ENCODE assay signal across 8 cellular contexts in the genomic region with DNA sequence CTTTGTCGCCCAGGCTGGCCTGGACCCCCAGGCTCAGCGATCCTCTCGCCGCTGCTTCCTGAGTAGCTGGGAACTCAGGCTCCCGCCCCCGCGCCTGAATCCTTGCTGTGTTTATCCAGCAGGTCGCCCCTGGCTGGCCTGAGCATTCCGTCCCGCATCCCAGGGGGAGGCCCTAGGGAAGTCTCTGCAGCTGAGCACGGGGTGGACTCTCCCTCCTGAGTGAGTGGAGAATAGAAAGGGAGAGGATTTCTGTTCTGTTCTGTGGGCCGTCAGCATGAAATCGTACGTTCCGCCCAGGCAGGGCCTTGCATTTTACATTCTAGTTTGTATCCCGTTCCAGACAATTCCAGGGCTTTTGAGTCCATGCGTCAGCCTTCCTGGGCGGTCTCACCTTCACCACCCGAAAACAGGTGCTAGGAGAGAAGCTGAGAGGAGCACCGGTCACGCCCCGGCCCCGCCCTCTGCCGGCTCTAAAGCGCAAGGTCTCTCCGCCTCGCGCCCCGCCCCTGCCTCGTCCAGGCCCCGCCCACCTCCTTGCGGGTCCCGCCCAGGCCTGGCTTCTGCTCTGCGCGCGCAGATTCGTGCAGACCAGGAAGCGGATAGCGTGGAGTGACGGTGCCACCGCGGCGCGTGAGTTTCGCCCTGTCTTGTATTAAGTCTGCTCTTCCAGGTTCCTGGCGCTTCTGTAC. TPM values are rescaled to one million over a fixed set of nuclear protein-coding genes. Genes with fewer than 3 reads are reported as not detected.
DNase-seq lines count a peak whose midpoint lies in the region; ATAC-seq and TF ChIP-seq lines count a peak whose summit lies in the region.

TSS of gene ZNF761 (plus strand) at position 586 of the 689 bp plus-strand sequence. CDS start 15,285 bp downstream, outside the sequence.

- H3K4me3 Mint-ChIP-seq in activated CD8-positive, alpha-beta memory T cell treated with anti-CD3 and anti-CD28 coated beads, Interleukin-2, amount 10 ng/mL, durations not matched to agents 7 days and 5 days, result peak within 1 kb of the TSS; percentile 87
- H3K4me3 Mint-ChIP-seq in endodermal cell, result peak within 1 kb of the TSS; percentile 97

- H3K9ac ChIP-seq in endodermal cell (ENCODE audit: extremely low read depth, low read length, poor library complexity, severe bottlenecking), result peak within 1 kb of the TSS; percentile 90

- H3K4me1 Mint-ChIP-seq in activated CD8-positive, alpha-beta memory T cell treated with anti-CD3 and anti-CD28 coated beads, Interleukin-2, amount 10 ng/mL, durations not matched to agents 7 days and 5 days, result peaks cover 21% of the 10 kb centered on the region
- H3K4me1 Mint-ChIP-seq in endodermal cell, result peaks cover 47% of the 10 kb centered on the region

- H3K27ac ChIP-seq in endodermal cell (ENCODE audit: low read depth, low read length) (no peak within 1 kb of the TSS), mesodermal cell (ENCODE audit: low read depth, low read length, severe bottlenecking) (peak within 1 kb of the TSS; percentile 41)

- no peak for TF ChIP-seq CTCF in GM20000 (IDR thresholded peaks at IDR 0.05; ENCODE audit: extremely low read depth, missing control alignments)
- TF ChIP-seq CTCF in endodermal cell (conservative IDR thresholded peaks at IDR 0.05), result peak; percentile 60

- H3K4me1 ChIP-seq in endodermal cell (ENCODE audit: control insufficient read depth, insufficient read depth, low read length), result peaks cover 9% of the 10 kb centered on the region
- H3K4me1 ChIP-seq in mesodermal cell (ENCODE audit: control insufficient read depth, insufficient read depth, low read length, poor library complexity, severe bottlenecking), result peaks cover 9% of the 10 kb centered on the region

- peaks cover 12% of the 10 kb centered on the region for H3K9me3 Mint-ChIP-seq in activated CD8-positive, alpha-beta memory T cell treated with anti-CD3 and anti-CD28 coated beads, Interleukin-2, amount 10 ng/mL, durations not matched to agents 7 days and 5 days (ENCODE audit: low read depth)
- no peaks in the 10 kb centered on the region for H3K9me3 Mint-ChIP-seq in endodermal cell

- 0 to 2% methylated on average over 18 to 46 of the region's 46 CpGs for WGBS in endodermal cell (ENCODE audit: insufficient coverage in 1 of 2, insufficient read length in 1 of 2), 2 experiments
- 1 to 3% methylated on average over 34 to 41 of the region's 46 CpGs for whole genome bisulfite sequencing in mesodermal cell (ENCODE audit: insufficient coverage in 2 of 2), 2 experiments

- H3K4me3 ChIP-seq in endodermal cell (ENCODE audit: low read length) (peak within 1 kb of the TSS; percentile 87), mesodermal cell (ENCODE audit: extremely low read depth, insufficient read depth, low read length, poor library complexity, severe bottlenecking) (peak within 1 kb of the TSS; percentile 76)

- DNase-seq in Caki2 (ENCODE audit: low read depth), result peak; percentile 87
- peak; percentile 89 for DNase-seq in GM20000 (ENCODE audit: low spot score)
- peak; percentile 99 for DNase-seq in HT-29 (ENCODE audit: low spot score)
- DNase-seq in NK-92 treated with Interleukin-12 subunit alpha and Interleukin-12 subunit beta, amount 100 ng/mL, for 24 hours (lab: John Stamatoyannopoulos, UW), result peak; percentile 50
- peak; percentile 96 for DNase-seq in activated CD8-positive, alpha-beta memory T cell treated with anti-CD3 and anti-CD28 coated beads, Interleukin-2, amount 10 ng/mL, durations not matched to agents 7 days and 5 days
- DNase-seq in endodermal cell, result peak; percentile 99
- DNase-seq in stimulated activated CD8-positive, alpha-beta memory T cell treated with anti-CD3 and anti-CD28 coated beads, Interleukin-15, amount 100 ng/mL, for 24 hours (ENCODE audit: low read depth), result peak; percentile 97

- peak within 1 kb of the TSS; percentile 90 for H3K27ac Mint-ChIP-seq in activated CD8-positive, alpha-beta memory T cell treated with anti-CD3 and anti-CD28 coated beads, Interleukin-2, amount 10 ng/mL, durations not matched to agents 7 days and 5 days
- H3K27ac Mint-ChIP-seq in endodermal cell, result peak within 1 kb of the TSS; percentile 99

- in situ Hi-C loops in Caki2 (cut with HindIII; ENCODE audit: low pct_unique_long_range_greater_than_20kb, low sequenced_read_pairs), result no loop called here

- H3K27me3 ChIP-seq in endodermal cell (ENCODE audit: control insufficient read depth, insufficient read depth, low read length, poor library complexity, severe bottlenecking), result no peaks in the 10 kb centered on the region

- peak; percentile 99 for ATAC-seq in activated CD8-positive, alpha-beta memory T cell treated with anti-CD3 and anti-CD28 coated beads, Interleukin-2, amount 10 ng/mL, durations not matched to agents 7 days and 5 days

- H3K9me3 ChIP-seq in endodermal cell (ENCODE audit: control insufficient read depth, low read length), result no peaks in the 10 kb centered on the region
- H3K9me3 ChIP-seq in mesodermal cell (ENCODE audit: control insufficient read depth, low read length), result no peaks in the 10 kb centered on the region

- CTCF ChIA-PET in activated CD8-positive, alpha-beta memory T cell treated with anti-CD3 and anti-CD28 coated beads, Interleukin-2, amount 10 ng/mL, durations not matched to agents 7 days and 5 days (lab: Charles Lee), result interaction anchor here (1.1 to 1.3 kb wide), 4 partner anchors 89 to 314 kb away, joined by 3 to 5 read pairs (median 4); no protein-coding TSS in a partner anchor

- no peaks in the 10 kb centered on the region for H3K27me3 Mint-ChIP-seq in activated CD8-positive, alpha-beta memory T cell treated with anti-CD3 and anti-CD28 coated beads, Interleukin-2, amount 10 ng/mL, durations not matched to agents 7 days and 5 days
- H3K27me3 Mint-ChIP-seq in endodermal cell (ENCODE audit: insufficient read depth), result no peaks in the 10 kb centered on the region

- H3K36me3 Mint-ChIP-seq in activated CD8-positive, alpha-beta memory T cell treated with anti-CD3 and anti-CD28 coated beads, Interleukin-2, amount 10 ng/mL, durations not matched to agents 7 days and 5 days, result peaks cover 42% of the 10 kb centered on the region
- peaks cover 39% of the 10 kb centered on the region for H3K36me3 Mint-ChIP-seq in endodermal cell (ENCODE audit: low read depth)

- H3K36me3 ChIP-seq in endodermal cell (ENCODE audit: control insufficient read depth, insufficient read depth, low read length) (peaks cover 30% of the 10 kb centered on the region), mesodermal cell (ENCODE audit: control insufficient read depth, insufficient read depth, low read length) (peaks cover 26% of the 10 kb centered on the region)

RNA-seq across cellular contexts. Expression of gene ZNF761, which starts in this region (rescaled TPM):
- total RNA-seq in Caki2 (2014; rRNA removed; shearing (Covaris generic); ENCODE audit: low replicate concordance), result 6.8 and 9.9 TPM in 2 replicates
- 6.2 and 6.8 TPM in 2 replicates for total RNA-seq in HT-29 (2014; rRNA removed; shearing (Covaris generic))
- 10 to 100 TPM; 11.2 to 12.6 TPM for total RNA-seq in activated CD8-positive, alpha-beta memory T cell treated with anti-CD3 and anti-CD28 coated beads, Interleukin-2, amount 10 ng/mL, durations not matched to agents 7 days and 5 days
- total RNA-seq in endodermal cell, result 10 to 100 TPM; 52.3 to 63.8 TPM
- polyA plus RNA-seq in endodermal cell (2013, experiment 1 of 2), result 17.2 TPM
- polyA plus RNA-seq in endodermal cell (2013, experiment 2 of 2), result 17.8 TPM
- polyA plus RNA-seq in mesodermal cell (2013, experiment 1 of 2), result 21.5 TPM
- polyA plus RNA-seq in mesodermal cell (2013, experiment 2 of 2), result 28.7 TPM
